Comparison of ENCODE assay signal across 22 cellular contexts in genomic region chr5:173300389-173301047, GRCh38. TPM values are rescaled to one million over a fixed set of nuclear protein-coding genes. Genes with fewer than 3 reads are reported as not detected.
"Had no signal": no experiment of that assay in that cellular context is flagged by ENCODE, and none has a peak within 500 bp of the region (broad histone marks: within the 10 kb centered on the region; RNA-seq: fewer than 3 reads in every experiment).

No MANE protein-coding gene starts in this region.

- H3K36me3 ChIP-seq: ascending aorta, brain microvascular endothelial cell, heart right ventricle, thyroid gland had no signal

- H3K27ac ChIP-seq: ascending aorta, brain microvascular endothelial cell, heart right ventricle, thyroid gland had no signal

- DNase-seq: activated CD4-positive, alpha-beta memory T cell treated with anti-CD3 and anti-CD28 coated beads for 36 hours; activated CD4-positive, alpha-beta T cell treated with anti-CD3 and anti-CD28 coated beads for 48 hours; activated gamma-delta T cell; brain microvascular endothelial cell; caudate nucleus; dermis blood vessel endothelial cell; effector CD8-positive, alpha-beta T cell; erythroblast; heart right ventricle; islet precursor cell; left colon; posterior cingulate gyrus; stimulated activated CD4-positive, alpha-beta T cell treated with anti-CD3 and anti-CD28 coated beads, Interleukin-4, amount 100 ng/mL, for 1 hour; substantia nigra; T-helper 17 cell; thyroid gland had no signal

- H3K36me3 Mint-ChIP-seq: activated CD4-positive, alpha-beta memory T cell treated with anti-CD3 and anti-CD28 coated beads for 36 hours; activated naive CD4-positive, alpha-beta T cell treated with anti-CD3 and anti-CD28 coated beads, Interleukin-2, amount 50 U/mL, for 72 hours; natural killer cell treated with Interleukin-12 subunit alpha and Interleukin-12 subunit beta and Interleukin-15 and Interleukin-18, amount 100 ng/mL, for 72 hours had no signal

- H3K4me3 ChIP-seq: ascending aorta, heart right ventricle, lung, thyroid gland had no signal

- H3K9me3 Mint-ChIP-seq: activated CD4-positive, alpha-beta memory T cell treated with anti-CD3 and anti-CD28 coated beads for 36 hours; activated naive CD4-positive, alpha-beta T cell treated with anti-CD3 and anti-CD28 coated beads, Interleukin-2, amount 50 U/mL, for 72 hours; natural killer cell treated with Interleukin-12 subunit alpha and Interleukin-12 subunit beta and Interleukin-15 and Interleukin-18, amount 100 ng/mL, for 72 hours; stimulated activated naive CD8-positive, alpha-beta T cell treated with anti-CD3 and anti-CD28 coated beads, Interleukin-15, Interleukin-2, amounts not matched to agents 100 ng/mL and 50 ng/mL, for 24 hours had no signal

- H3K27me3 ChIP-seq: ascending aorta, brain microvascular endothelial cell, thyroid gland had no signal

- FAIRE-seq: urothelium cell line had no signal

- ATAC-seq: activated naive CD4-positive, alpha-beta T cell treated with anti-CD3 and anti-CD28 coated beads, Interleukin-2, amount 50 U/mL, for 72 hours; heart right ventricle; left colon; natural killer cell treated with Interleukin-12 subunit alpha and Interleukin-12 subunit beta and Interleukin-15 and Interleukin-18, amount 100 ng/mL, for 72 hours; T-helper 17 cell had no signal

- H3K27ac Mint-ChIP-seq: activated CD4-positive, alpha-beta memory T cell treated with anti-CD3 and anti-CD28 coated beads for 36 hours; natural killer cell treated with Interleukin-12 subunit alpha and Interleukin-12 subunit beta and Interleukin-15 and Interleukin-18, amount 100 ng/mL, for 72 hours; stimulated activated naive CD8-positive, alpha-beta T cell treated with anti-CD3 and anti-CD28 coated beads, Interleukin-15, Interleukin-2, amounts not matched to agents 100 ng/mL and 50 ng/mL, for 24 hours; T-helper 17 cell had no signal

- H3K9me3 ChIP-seq: ascending aorta, heart right ventricle, thyroid gland had no signal

- H3K4me1 ChIP-seq: ascending aorta, thyroid gland had no signal

- H3K4me3 Mint-ChIP-seq: activated CD4-positive, alpha-beta memory T cell treated with anti-CD3 and anti-CD28 coated beads for 36 hours; natural killer cell treated with Interleukin-12 subunit alpha and Interleukin-12 subunit beta and Interleukin-15 and Interleukin-18, amount 100 ng/mL, for 72 hours; stimulated activated naive CD8-positive, alpha-beta T cell treated with anti-CD3 and anti-CD28 coated beads, Interleukin-15, Interleukin-2, amounts not matched to agents 100 ng/mL and 50 ng/mL, for 24 hours; T-helper 17 cell had no signal

RNA-seq across cellular contexts. Expression of gene STC2, which starts 27.7 kb away (rescaled TPM):
- total RNA-seq: T-helper 17 cell had no signal
